ENCODE assay signal across 19 cellular contexts in the genomic region with DNA sequence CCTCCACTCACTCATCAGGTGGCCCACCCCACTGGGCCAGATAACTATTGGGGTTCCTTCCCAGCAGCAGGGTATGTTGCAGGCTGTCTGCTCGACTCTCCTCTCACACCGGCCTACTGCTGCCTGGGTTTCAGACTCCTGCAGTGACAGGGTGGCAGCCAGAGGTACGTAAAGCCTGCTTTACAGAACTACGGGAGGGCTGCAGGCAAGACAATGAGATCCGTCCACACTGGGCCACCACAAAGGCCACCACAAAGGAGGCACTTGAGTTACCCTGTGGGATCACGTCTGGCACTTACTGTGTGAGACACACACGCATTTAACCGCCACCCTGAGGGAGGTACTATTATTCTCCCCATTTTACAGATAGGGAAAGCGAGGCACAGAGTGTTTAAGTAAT.
A peak's percentile ranks its signal among the peaks of the same experiment; 100 is the strongest.
DNase-seq lines count a peak whose midpoint lies in the region; ATAC-seq and TF ChIP-seq lines count a peak whose summit lies in the region.
"Had no signal": no experiment of that assay in that cellular context is flagged by ENCODE, and none has a peak within 500 bp of the region (broad histone marks: within the 10 kb centered on the region; RNA-seq: fewer than 3 reads in every experiment).

No MANE protein-coding gene starts in this region.

- no peaks in the 10 kb centered on the region for H3K27me3 Mint-ChIP-seq in CD4-positive, alpha-beta T cell
- no peaks in the 10 kb centered on the region for H3K27me3 Mint-ChIP-seq in activated T-helper 1 cell treated with anti-CD3 and anti-CD28 coated beads, Interleukin-12 subunit alpha, Interleukin-12 subunit beta, Interleukin-2, Interleukin-4 antibody, amounts not matched to agents 30 ng/mL and 10 ng/mL and 1 ng/mL, durations not matched to agents 14 hours and 24 hours and 36 hours (ENCODE audit: insufficient read depth)
- no peaks in the 10 kb centered on the region for H3K27me3 Mint-ChIP-seq in naive thymus-derived CD4-positive, alpha-beta T cell

- no peaks in the 10 kb centered on the region for H3K27me3 ChIP-seq in CD4-positive, alpha-beta T cell (ENCODE audit: control insufficient read depth, insufficient read depth, low read length)
- H3K27me3 ChIP-seq in HL-60 (ENCODE audit: insufficient read depth, poor library complexity, severe bottlenecking): no peaks in the 10 kb centered on the region
- no peaks in the 10 kb centered on the region for H3K27me3 ChIP-seq in naive thymus-derived CD4-positive, alpha-beta T cell (ENCODE audit: control insufficient read depth in 2 of 2, insufficient read depth in 2 of 2, low read length in 2 of 2)
- H3K27me3 ChIP-seq: dorsolateral prefrontal cortex, ovary had no signal

- H3K27ac Mint-ChIP-seq in CD4-positive, alpha-beta T cell: peak overlapping the region; percentile 76
- H3K27ac Mint-ChIP-seq in activated T-helper 1 cell treated with anti-CD3 and anti-CD28 coated beads, Interleukin-12 subunit alpha, Interleukin-12 subunit beta, Interleukin-2, Interleukin-4 antibody, amounts not matched to agents 30 ng/mL and 10 ng/mL and 1 ng/mL, durations not matched to agents 14 hours and 24 hours and 36 hours: peak overlapping the region; percentile 86
- peak overlapping the region in 5 of 9 donors; percentile 21 to 65 (median 42) for H3K27ac Mint-ChIP-seq in naive thymus-derived CD4-positive, alpha-beta T cell

- no peak for TF ChIP-seq CTCF in CD4-positive, alpha-beta T cell (IDR thresholded peaks at IDR 0.05)
- TF ChIP-seq CTCF in HL-60 (IDR thresholded peaks at IDR 0.05; ENCODE audit: insufficient read depth, low read length): no peak

- intact Hi-C loops in CD4-positive, alpha-beta T cell (cut with DNase I, micrococcal nuclease): no loop called here
- intact Hi-C loops in activated T-helper 1 cell treated with anti-CD3 and anti-CD28 coated beads, Interleukin-12 subunit alpha, Interleukin-12 subunit beta, Interleukin-2, Interleukin-4 antibody, amounts not matched to agents 30 ng/mL and 10 ng/mL and 1 ng/mL, durations not matched to agents 14 hours and 24 hours and 36 hours (cut with micrococcal nuclease): no loop called here
- intact Hi-C loops in naive thymus-derived CD4-positive, alpha-beta T cell (cut with micrococcal nuclease): no loop called here

- no peaks in the 10 kb centered on the region for H3K9me3 ChIP-seq in CD4-positive, alpha-beta T cell (ENCODE audit: control insufficient read depth, low read length)
- no peaks in the 10 kb centered on the region for H3K9me3 ChIP-seq in naive thymus-derived CD4-positive, alpha-beta T cell (ENCODE audit: control insufficient read depth in 2 of 3, low read length in 3 of 3)
- H3K9me3 ChIP-seq: left ventricle myocardium inferior, ovary had no signal

- no peak for ATAC-seq in CD4-positive, alpha-beta T cell (ENCODE audit: poor library complexity)
- ATAC-seq in naive thymus-derived CD4-positive, alpha-beta T cell: no peak
- no peak for ATAC-seq in HG03025 (IDR thresholded peaks at IDR 0.05; ENCODE audit: low FRiP score, unreplicated experiment)
- ATAC-seq in HG02798 (IDR thresholded peaks at IDR 0.05; ENCODE audit: poor library complexity, unreplicated experiment): no peak
- ATAC-seq in HG02763 (IDR thresholded peaks at IDR 0.05; ENCODE audit: unreplicated experiment): no peak
- ATAC-seq in HG03196 (IDR thresholded peaks at IDR 0.05; ENCODE audit: unreplicated experiment): no peak
- ATAC-seq: K562 had no signal

- peaks cover 90% of the 10 kb centered on the region for H3K36me3 Mint-ChIP-seq in CD4-positive, alpha-beta T cell (ENCODE audit: low read depth)
- H3K36me3 Mint-ChIP-seq in activated T-helper 1 cell treated with anti-CD3 and anti-CD28 coated beads, Interleukin-12 subunit alpha, Interleukin-12 subunit beta, Interleukin-2, Interleukin-4 antibody, amounts not matched to agents 30 ng/mL and 10 ng/mL and 1 ng/mL, durations not matched to agents 14 hours and 24 hours and 36 hours (ENCODE audit: low read depth): peaks cover 48% of the 10 kb centered on the region
- peaks cover 0 to 47% (median 16%) of the 10 kb centered on the region in 5 donors for H3K36me3 Mint-ChIP-seq in naive thymus-derived CD4-positive, alpha-beta T cell

- no peaks in the 10 kb centered on the region for H3K9me3 Mint-ChIP-seq in CD4-positive, alpha-beta T cell
- no peaks in the 10 kb centered on the region for H3K9me3 Mint-ChIP-seq in activated T-helper 1 cell treated with anti-CD3 and anti-CD28 coated beads, Interleukin-12 subunit alpha, Interleukin-12 subunit beta, Interleukin-2, Interleukin-4 antibody, amounts not matched to agents 30 ng/mL and 10 ng/mL and 1 ng/mL, durations not matched to agents 14 hours and 24 hours and 36 hours
- no peaks in the 10 kb centered on the region for H3K9me3 Mint-ChIP-seq in naive thymus-derived CD4-positive, alpha-beta T cell
- H3K9me3 Mint-ChIP-seq: activated naive CD4-positive, alpha-beta T cell treated with anti-CD3 and anti-CD28 coated beads, Interleukin-2, amount 50 U/mL, for 72 hours had no signal

- no peak overlapping the region for H3K4me3 ChIP-seq in HL-60 (replicated peaks; ENCODE audit: insufficient read depth, low read length)
- H3K4me3 ChIP-seq in naive thymus-derived CD4-positive, alpha-beta T cell (ENCODE audit: low read length): no peak overlapping the region
- H3K4me3 ChIP-seq: dorsolateral prefrontal cortex, K562, left ventricle myocardium inferior, ovary, SJCRH30 had no signal

- H3K27ac ChIP-seq in CD4-positive, alpha-beta T cell (ENCODE audit: low read depth, low read length): no peak overlapping the region
- H3K27ac ChIP-seq in HL-60 (replicated peaks): peak overlapping the region; percentile 93
- H3K27ac ChIP-seq in naive thymus-derived CD4-positive, alpha-beta T cell (ENCODE audit: low read depth, low read length): no peak overlapping the region
- H3K27ac ChIP-seq: dorsolateral prefrontal cortex, left ventricle myocardium inferior, SJCRH30 had no signal

- peaks cover 11% of the 10 kb centered on the region for H3K4me1 Mint-ChIP-seq in CD4-positive, alpha-beta T cell (ENCODE audit: low read depth)
- peaks cover 31% of the 10 kb centered on the region for H3K4me1 Mint-ChIP-seq in activated T-helper 1 cell treated with anti-CD3 and anti-CD28 coated beads, Interleukin-12 subunit alpha, Interleukin-12 subunit beta, Interleukin-2, Interleukin-4 antibody, amounts not matched to agents 30 ng/mL and 10 ng/mL and 1 ng/mL, durations not matched to agents 14 hours and 24 hours and 36 hours (ENCODE audit: low read depth)
- peaks cover under 1 to 15% (median 8%) of the 10 kb centered on the region in 7 donors for H3K4me1 Mint-ChIP-seq in naive thymus-derived CD4-positive, alpha-beta T cell

- peaks cover 0 to 10% of the 10 kb centered on the region in 2 donors for H3K4me1 ChIP-seq in naive thymus-derived CD4-positive, alpha-beta T cell (ENCODE audit: control insufficient read depth in 2 of 2, insufficient read depth in 2 of 2, low read length in 2 of 2)
- H3K4me1 ChIP-seq: SJCRH30 had no signal

- CTCF ChIA-PET in CD4-positive, alpha-beta T cell (lab: Charles Lee): no interaction called here
- CTCF ChIA-PET in naive thymus-derived CD4-positive, alpha-beta T cell (lab: Charles Lee): no interaction called here

- H3K36me3 ChIP-seq in naive thymus-derived CD4-positive, alpha-beta T cell (ENCODE audit: control insufficient read depth in 2 of 3, insufficient read depth in 3 of 3, low read length in 3 of 3): peaks cover 0 to 66% (median 6%) of the 10 kb centered on the region in 3 experiments
- H3K36me3 ChIP-seq: left ventricle myocardium inferior, ovary, SJCRH30 had no signal

- POLR2A ChIA-PET in CD4-positive, alpha-beta T cell (lab: Charles Lee): no interaction called here
- POLR2A ChIA-PET in naive thymus-derived CD4-positive, alpha-beta T cell (lab: Charles Lee): no interaction called here

- no peak for DNase-seq in CD4-positive, alpha-beta T cell
- no peak for DNase-seq in HL-60 (ENCODE audit: low read depth in 1 of 2, low spot score in 1 of 2)
- DNase-seq in activated T-helper 1 cell treated with anti-CD3 and anti-CD28 coated beads, Interleukin-12 subunit alpha, Interleukin-12 subunit beta, Interleukin-2, Interleukin-4 antibody, amounts not matched to agents 30 ng/mL and 10 ng/mL and 1 ng/mL, durations not matched to agents 14 hours and 24 hours and 36 hours (ENCODE audit: low spot score): no peak
- DNase-seq in naive thymus-derived CD4-positive, alpha-beta T cell: no peak
- DNase-seq: dorsolateral prefrontal cortex; left ventricle myocardium inferior; NCI-H1092; NCI-H526; OCI-M1; SJCRH30; stimulated activated naive CD8-positive, alpha-beta T cell treated with anti-CD3 and anti-CD28 coated beads, Interleukin-15, Interleukin-2, amounts not matched to agents 100 U/mL and 50 U/mL, for 24 hours; T-helper 9 cell had no signal

- H3K4me3 Mint-ChIP-seq in CD4-positive, alpha-beta T cell: no peak overlapping the region
- no peak overlapping the region for H3K4me3 Mint-ChIP-seq in activated T-helper 1 cell treated with anti-CD3 and anti-CD28 coated beads, Interleukin-12 subunit alpha, Interleukin-12 subunit beta, Interleukin-2, Interleukin-4 antibody, amounts not matched to agents 30 ng/mL and 10 ng/mL and 1 ng/mL, durations not matched to agents 14 hours and 24 hours and 36 hours
- H3K4me3 Mint-ChIP-seq in naive thymus-derived CD4-positive, alpha-beta T cell: no peak overlapping the region
